Comparison of ENCODE assay signal across 15 cellular contexts in genomic region chr15:63306480-63307073, GRCh38. TPM values are rescaled to one million over a fixed set of nuclear protein-coding genes. Genes with fewer than 3 reads are reported as not detected.
DNase-seq lines count a peak whose midpoint lies in the region; ATAC-seq and TF ChIP-seq lines count a peak whose summit lies in the region.
"Had no signal": no experiment of that assay in that cellular context is flagged by ENCODE, and none has a peak within 500 bp of the region (broad histone marks: within the 10 kb centered on the region; RNA-seq: fewer than 3 reads in every experiment).

No MANE protein-coding gene starts in this region.

- H3K79me2 ChIP-seq in SK-N-SH (ENCODE audit: insufficient read depth) = no peaks in the 10 kb centered on the region

- H3F3A ChIP-seq in SK-N-SH (replicated peaks; ENCODE audit: insufficient read depth) = no peaks in the 10 kb centered on the region

- TF ChIP-seq CTCF in SK-N-SH (IDR thresholded peaks at IDR 0.05) (no peak), right lobe of liver (IDR thresholded peaks at IDR 0.05) (no peak), esophagus squamous epithelium (IDR thresholded peaks at IDR 0.05) (no peak)

- H2AFZ ChIP-seq in SK-N-SH (ENCODE audit: low read depth) = no peak overlapping the region

- CTCF ChIA-PET in SK-N-SH (lab: Yijun Ruan, JAX) = interaction anchor here (0.6 to 5.4 kb wide), 8 partner anchors 9 to 259 kb away, joined by 3 to 32 read pairs (median 4); no protein-coding TSS in a partner anchor

- DNase-seq in SK-N-SH (no peak), glomerular visceral epithelial cell (ENCODE audit: extremely low spot score) (peak; percentile 22), right lobe of liver (peak in 2 of 3 donors; percentile 46 to 52), esophagus squamous epithelium (lab: John Stamatoyannopoulos, UW) (no peak), T-helper 9 cell (no peak), NCI-H226 (no peak), GOT3 (lab: John Stamatoyannopoulos, UW) (no peak)
- DNase-seq: Calu3; CD4-positive, alpha-beta T cell; NCI-H1417 treated with DMSO at 0.1 percent for 48 hours; NCI-H2081 treated with DMSO at 0.1 percent for 48 hours; NCI-H82 had no signal

- TF ChIP-seq RAD21 in SK-N-SH (IDR thresholded peaks at IDR 0.05; ENCODE audit: low read length) = no peak

- H3K27ac ChIP-seq in SK-N-SH (ENCODE audit: low read depth in 2 of 2, low read length in 1 of 2) (no peak overlapping the region), right lobe of liver (no peak overlapping the region), esophagus squamous epithelium (no peak overlapping the region)

- H3K27me3 ChIP-seq in SK-N-SH (ENCODE audit: insufficient read depth) = no peaks in the 10 kb centered on the region
- no peaks in the 10 kb centered on the region for H3K27me3 ChIP-seq in right lobe of liver
- no peaks in the 10 kb centered on the region for H3K27me3 ChIP-seq in esophagus squamous epithelium

- 90% methylated on average over 5 of the region's 5 CpGs for WGBS in SK-N-SH (ENCODE audit: low lambda C conversion rate)
- WGBS in right lobe of liver (ENCODE audit: insufficient coverage, low coverage, low lambda C conversion rate, missing lambda C conversion rate) = 30% methylated on average over 5 of the region's 5 CpGs
- WGBS in esophagus squamous epithelium, 2 donors = 60 to 86% methylated on average over 5 of the region's 5 CpGs

- H3K4me1 ChIP-seq in SK-N-SH (ENCODE audit: control insufficient read depth in 1 of 2, insufficient read depth in 2 of 2, low read depth in 1 of 2, low read length in 1 of 2) (peaks cover 0 to 8% of the 10 kb centered on the region in 2 experiments; a peak in 3 of 4 replicates), right lobe of liver (peaks cover 0 to 11% (median 4%) of the 10 kb centered on the region in 4 donors), esophagus squamous epithelium (peaks cover 0 to 18% (median 0%) of the 10 kb centered on the region in 3 donors)

- no peaks in the 10 kb centered on the region for H4K20me1 ChIP-seq in SK-N-SH (ENCODE audit: insufficient read depth)

- ATAC-seq in SK-N-SH treated with all-trans-retinoic acid at 6 μM for 48 hours = no peak
- peak; percentile 68 to 95 (median 91) for ATAC-seq in right lobe of liver
- ATAC-seq: Panc1, Right ventricle myocardium inferior had no signal

- H3K36me3 ChIP-seq in SK-N-SH (replicated peaks in 1 of 2; ENCODE audit: control insufficient read depth in 1 of 2, insufficient read depth in 2 of 2, low read length in 1 of 2) (peaks cover 20 to 23% of the 10 kb centered on the region in 2 experiments), right lobe of liver (no peaks in the 10 kb centered on the region), esophagus squamous epithelium (peaks cover 0 to 47% (median 0%) of the 10 kb centered on the region in 3 donors)

- no peak overlapping the region for H3K9ac ChIP-seq in SK-N-SH

- intact Hi-C loops in right lobe of liver (cut with DNase I) = no loop called here
- intact Hi-C loops in esophagus squamous epithelium (cut with DNase I) = no loop called here

- H3K4me2 ChIP-seq in SK-N-SH = no peak overlapping the region

- peak in 1 of 2 experiments; percentile 8; a peak in 1 of 4 replicates for TF ChIP-seq EP300 in SK-N-SH (IDR thresholded peaks at IDR 0.05; ENCODE audit: borderline replicate concordance in 1 of 2, low read depth in 1 of 2, low read length in 1 of 2)

- H3K9me3 ChIP-seq in SK-N-SH (no peaks in the 10 kb centered on the region), right lobe of liver (no peaks in the 10 kb centered on the region), esophagus squamous epithelium (no peaks in the 10 kb centered on the region)

- POLR2A ChIA-PET in SK-N-SH (lab: Yijun Ruan, JAX) = interaction anchor here (1.6 kb wide), 1 partner anchor 12 kb away, joined by 3 read pairs; no protein-coding TSS in a partner anchor

- no peak overlapping the region for H3K4me3 ChIP-seq in SK-N-SH (ENCODE audit: low read depth in 2 of 2, low read length in 1 of 2)
- H3K4me3 ChIP-seq in right lobe of liver = no peak overlapping the region
- H3K4me3 ChIP-seq in esophagus squamous epithelium = no peak overlapping the region

- TF ChIP-seq POLR2A in right lobe of liver (IDR thresholded peaks at IDR 0.05) (no peak), esophagus squamous epithelium (IDR thresholded peaks at IDR 0.05) (no peak)

- H3K9me2 ChIP-seq in SK-N-SH = no peaks in the 10 kb centered on the region

TF ChIP-seq in SK-N-SH, 30 proteins besides CTCF, POLR2A, EP300 and RAD21:
- TF ChIP-seq TAF1 (IDR thresholded peaks at IDR 0.05; ENCODE audit: borderline replicate concordance, low read depth, low read length) = no peak
- TF ChIP-seq FOXJ3 (CRISPR knock-in tag; IDR thresholded peaks at IDR 0.05) = peak; percentile 47; the same call in 1 of the 2 replicates

TF ChIP-seq in SK-N-SH treated with all-trans-retinoic acid at 6 μM for 48 hours, 23 proteins besides CTCF, POLR2A, EP300 and RAD21:
- TF ChIP-seq TCF4 (CRISPR knock-in tag; IDR thresholded peaks at IDR 0.05; ENCODE audit: borderline replicate concordance) (no peak), CSDC2 (CRISPR knock-in tag; IDR thresholded peaks at IDR 0.05) (no peak), TSHZ2 (CRISPR knock-in tag; IDR thresholded peaks at IDR 0.05) (no peak), GLIS3 (CRISPR knock-in tag; IDR thresholded peaks at IDR 0.05) (no peak), ARNTL (CRISPR knock-in tag; IDR thresholded peaks at IDR 0.05; ENCODE audit: borderline replicate concordance, low read depth) (no peak), ZNF565 (CRISPR knock-in tag; conservative IDR thresholded peaks at IDR 0.05; ENCODE audit: low read depth) (no peak), ISL1 (CRISPR knock-in tag; IDR thresholded peaks at IDR 0.05) (no peak)
- TF ChIP-seq, protein P1, sequence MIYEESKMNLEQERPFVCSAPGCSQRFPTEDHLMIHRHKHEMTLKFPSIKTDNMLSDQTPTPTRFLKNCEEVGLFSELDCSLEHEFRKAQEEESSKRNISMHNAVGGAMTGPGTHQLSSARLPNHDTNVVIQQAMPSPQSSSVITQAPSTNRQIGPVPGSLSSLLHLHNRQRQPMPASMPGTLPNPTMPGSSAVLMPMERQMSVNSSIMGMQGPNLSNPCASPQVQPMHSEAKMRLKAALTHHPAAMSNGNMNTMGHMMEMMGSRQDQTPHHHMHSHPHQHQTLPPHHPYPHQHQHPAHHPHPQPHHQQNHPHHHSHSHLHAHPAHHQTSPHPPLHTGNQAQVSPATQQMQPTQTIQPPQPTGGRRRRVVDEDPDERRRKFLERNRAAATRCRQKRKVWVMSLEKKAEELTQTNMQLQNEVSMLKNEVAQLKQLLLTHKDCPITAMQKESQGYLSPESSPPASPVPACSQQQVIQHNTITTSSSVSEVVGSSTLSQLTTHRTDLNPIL (CRISPR knock-in tag; IDR thresholded peaks at IDR 0.05; ENCODE audit: low read depth) = no peak
- TF ChIP-seq, protein P2, sequence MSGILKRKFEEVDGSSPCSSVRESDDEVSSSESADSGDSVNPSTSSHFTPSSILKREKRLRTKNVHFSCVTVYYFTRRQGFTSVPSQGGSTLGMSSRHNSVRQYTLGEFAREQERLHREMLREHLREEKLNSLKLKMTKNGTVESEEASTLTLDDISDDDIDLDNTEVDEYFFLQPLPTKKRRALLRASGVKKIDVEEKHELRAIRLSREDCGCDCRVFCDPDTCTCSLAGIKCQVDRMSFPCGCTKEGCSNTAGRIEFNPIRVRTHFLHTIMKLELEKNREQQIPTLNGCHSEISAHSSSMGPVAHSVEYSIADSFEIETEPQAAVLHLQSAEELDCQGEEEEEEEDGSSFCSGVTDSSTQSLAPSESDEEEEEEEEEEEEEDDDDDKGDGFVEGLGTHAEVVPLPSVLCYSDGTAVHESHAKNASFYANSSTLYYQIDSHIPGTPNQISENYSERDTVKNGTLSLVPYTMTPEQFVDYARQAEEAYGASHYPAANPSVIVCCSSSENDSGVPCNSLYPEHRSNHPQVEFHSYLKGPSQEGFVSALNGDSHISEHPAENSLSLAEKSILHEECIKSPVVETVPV (CRISPR knock-in tag; IDR thresholded peaks at IDR 0.05) = no peak

RNA-seq across cellular contexts. Expression of gene APH1B, which starts 29.2 kb away (rescaled TPM):
- 7.6 and 11.2 TPM in 2 replicates for polyA plus RNA-seq in SK-N-SH (2012; rRNA removed)
- polyA plus RNA-seq in SK-N-SH (2012; cell fraction: cytosol; rRNA removed) = 9.1 and 10.1 TPM in 2 replicates
- 8.6 and 15.1 TPM in 2 replicates for polyA plus RNA-seq in SK-N-SH (2012; cell fraction: nucleus; rRNA removed)
- total RNA-seq in right lobe of liver (1 to 10 TPM; 2.2 to 7.4 (median 4.7) TPM), esophagus squamous epithelium (1 to 10 TPM in 3 of 4 donors, under 1 TPM in 1; 0.53 to 7.8 (median 3.3) TPM)

Comparison
In these comparisons a context has a peak if more than half of its experiments do, and no peak if none do; other contexts are left out.
1. DNase-seq: peak in glomerular visceral epithelial cell (single experiment) and right lobe of liver (2 of 3); none in SK-N-SH (single experiment), esophagus squamous epithelium (single experiment), T-helper 9 cell (single experiment), NCI-H226 (single experiment) and GOT3 (single experiment).